Comparison of ENCODE assay signal across 11 cellular contexts in the genomic region with DNA sequence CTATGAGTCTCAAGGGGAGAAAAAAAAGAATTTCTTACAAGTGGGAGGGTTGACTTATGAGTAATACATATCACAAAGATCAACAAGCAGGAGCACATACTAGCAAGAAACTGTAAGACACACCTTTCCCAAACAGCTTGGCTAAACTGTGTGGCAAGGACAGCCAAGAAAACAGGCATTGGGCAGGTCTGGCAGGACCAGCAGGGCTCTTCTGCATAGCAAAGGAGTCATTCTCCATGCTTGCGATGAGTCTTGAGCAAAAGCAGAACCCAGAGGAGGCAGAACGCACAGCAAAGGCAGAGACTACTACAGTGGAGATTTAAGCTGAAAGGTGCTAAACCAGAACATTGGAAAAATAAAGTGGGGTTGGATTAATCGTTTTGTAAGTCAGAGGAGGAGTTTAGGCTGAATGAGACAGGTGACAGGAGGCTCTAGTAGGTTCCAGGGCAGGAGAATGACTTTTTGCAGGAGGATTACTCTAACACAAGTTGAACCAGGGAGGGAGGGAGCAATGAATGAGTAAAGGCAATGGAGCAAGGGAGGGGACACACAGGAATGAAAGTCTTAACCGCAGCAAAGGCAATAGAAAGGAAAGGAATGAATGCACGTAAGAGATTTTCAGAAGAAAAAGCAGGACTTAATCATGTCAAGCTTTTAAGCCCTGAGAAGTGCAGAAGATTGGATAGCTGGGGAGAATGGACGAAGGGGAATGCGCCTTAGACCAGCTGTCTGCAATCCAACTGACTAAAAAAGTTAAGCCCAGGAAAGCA. TPM values are rescaled to one million over a fixed set of nuclear protein-coding genes. Genes with fewer than 3 reads are reported as not detected.
DNase-seq lines count a peak whose midpoint lies in the region; ATAC-seq and TF ChIP-seq lines count a peak whose summit lies in the region.
"Had no signal": no experiment of that assay in that cellular context is flagged by ENCODE, and none has a peak within 500 bp of the region (broad histone marks: within the 10 kb centered on the region; RNA-seq: fewer than 3 reads in every experiment).

No MANE protein-coding gene starts in this region.

- H3K27ac ChIP-seq in brain microvascular endothelial cell (no peak overlapping the region), left lung (peak overlapping the region; percentile 93 to 96), suprapubic skin (peak overlapping the region; percentile 97)

- H3K4me1 ChIP-seq in left lung = peaks cover 40 to 82% of the 10 kb centered on the region in 2 donors
- H3K4me1 ChIP-seq in suprapubic skin = peaks cover 76% of the 10 kb centered on the region

- no peaks in the 10 kb centered on the region for H3K9me3 Mint-ChIP-seq in activated CD4-positive, alpha-beta T cell treated with anti-CD3 and anti-CD28 coated beads for 36 hours (ENCODE audit: low read depth)

- in situ Hi-C loops in brain microvascular endothelial cell (cut with HindIII; ENCODE audit: low pct_ligation_motif_present, low sequenced_read_pairs) = no loop called here

- no peaks in the 10 kb centered on the region for H3K27me3 Mint-ChIP-seq in activated CD4-positive, alpha-beta T cell treated with anti-CD3 and anti-CD28 coated beads for 36 hours

- DNase-seq in activated CD4-positive, alpha-beta T cell treated with anti-CD3 and anti-CD28 coated beads for 36 hours = peak; percentile 31
- no peak for DNase-seq in activated CD4-positive, alpha-beta T cell treated with anti-CD3 and anti-CD28 coated beads for 4 hours
- DNase-seq in brain microvascular endothelial cell = peak; percentile 27
- peak in 1 of 2 donors; percentile 70 for DNase-seq in left lung
- DNase-seq in suprapubic skin (ENCODE audit: low spot score in 2 of 2) = no peak
- DNase-seq in NCI-H2196 (lab: John Stamatoyannopoulos, UW; ENCODE audit: unreplicated experiment) = no peak
- no peak for DNase-seq in MG63
- no peak for DNase-seq in KG1 (lab: John Stamatoyannopoulos, UW)
- DNase-seq: amygdala, hippocampal formation, NCI-H1930 had no signal

- WGBS in suprapubic skin = 29% methylated on average over 7 of the region's 7 CpGs

- no peak overlapping the region for H3K4me3 ChIP-seq in brain microvascular endothelial cell (ENCODE audit: low read depth, low read length)
- peak overlapping the region in 1 of 2 donors; percentile 97 for H3K4me3 ChIP-seq in left lung
- H3K4me3 ChIP-seq in suprapubic skin = peak overlapping the region; percentile 88
- H3K4me3 ChIP-seq in MG63 = no peak overlapping the region

- no peak for TF ChIP-seq POLR2A in suprapubic skin (IDR thresholded peaks at IDR 0.05)

- H3K4me3 Mint-ChIP-seq in activated CD4-positive, alpha-beta T cell treated with anti-CD3 and anti-CD28 coated beads for 36 hours = no peak overlapping the region

- H3K9me3 ChIP-seq in left lung (no peaks in the 10 kb centered on the region), suprapubic skin (no peaks in the 10 kb centered on the region), MG63 (no peaks in the 10 kb centered on the region)

- H3K36me3 ChIP-seq in brain microvascular endothelial cell (replicated peaks) (no peaks in the 10 kb centered on the region), left lung (no peaks in the 10 kb centered on the region), suprapubic skin (no peaks in the 10 kb centered on the region), MG63 (no peaks in the 10 kb centered on the region)

- TF ChIP-seq CTCF in brain microvascular endothelial cell (IDR thresholded peaks at IDR 0.05; ENCODE audit: low read depth, low read length, missing control alignments) = no peak
- no peak for TF ChIP-seq CTCF in left lung (IDR thresholded peaks at IDR 0.05)
- TF ChIP-seq CTCF in suprapubic skin (IDR thresholded peaks at IDR 0.05) = no peak

- no peak overlapping the region for H3K27ac Mint-ChIP-seq in activated CD4-positive, alpha-beta T cell treated with anti-CD3 and anti-CD28 coated beads for 36 hours

- no peaks in the 10 kb centered on the region for H3K27me3 ChIP-seq in brain microvascular endothelial cell (replicated peaks)
- H3K27me3 ChIP-seq in left lung = no peaks in the 10 kb centered on the region
- H3K27me3 ChIP-seq in suprapubic skin = no peaks in the 10 kb centered on the region
- H3K27me3 ChIP-seq in MG63 = no peaks in the 10 kb centered on the region

- CTCF ChIA-PET in activated CD4-positive, alpha-beta T cell treated with anti-CD3 and anti-CD28 coated beads for 36 hours (lab: Charles Lee) = interaction anchor here (1.0 to 2.6 kb wide), 2 partner anchors 10 to 16 kb away, joined by 3 to 21 read pairs; no protein-coding TSS in a partner anchor

- H3K36me3 Mint-ChIP-seq in activated CD4-positive, alpha-beta T cell treated with anti-CD3 and anti-CD28 coated beads for 36 hours (ENCODE audit: low read depth) = peaks cover 20% of the 10 kb centered on the region

- intact Hi-C loops in activated CD4-positive, alpha-beta T cell treated with anti-CD3 and anti-CD28 coated beads for 36 hours (cut with DNase I, micrococcal nuclease) = loop anchor here in 1 of 2 experiments (1.0 to 10.0 kb wide), 2 partner anchors 51 to 1548 kb away; partner anchors contain the start of gene TENT4B
- intact Hi-C loops in left lung (cut with DNase I) = no loop called here

- no peak for TF ChIP-seq EP300 in suprapubic skin (IDR thresholded peaks at IDR 0.05)

- peaks cover 39% of the 10 kb centered on the region for H3K4me1 Mint-ChIP-seq in activated CD4-positive, alpha-beta T cell treated with anti-CD3 and anti-CD28 coated beads for 36 hours

- POLR2A ChIA-PET in activated CD4-positive, alpha-beta T cell treated with anti-CD3 and anti-CD28 coated beads for 36 hours (lab: Charles Lee) = interaction anchor here (0.6 kb wide), 1 partner anchor 171 kb away, joined by 4 read pairs; no protein-coding TSS in a partner anchor

- peak; percentile 12 for ATAC-seq in activated CD4-positive, alpha-beta T cell treated with anti-CD3 and anti-CD28 coated beads for 36 hours
- ATAC-seq in left lung = peak; percentile 73

RNA-seq across cellular contexts. Expression of gene N4BP1, which starts 2.7 kb away (rescaled TPM):
- total RNA-seq in activated CD4-positive, alpha-beta T cell treated with anti-CD3 and anti-CD28 coated beads for 36 hours = 10 to 100 TPM; 49.2 to 69.4 TPM
- total RNA-seq in left lung = 10 to 100 TPM; 41.0 to 54.6 TPM
- total RNA-seq in suprapubic skin = 10 to 100 TPM; 46.2 to 78.1 (median 66.5) TPM
- total RNA-seq in MG63 (2014; rRNA removed; shearing (Covaris generic); ENCODE audit: low replicate concordance) = 9.1 and 32.4 TPM in 2 replicates

Comparison
In these comparisons a context has a peak if more than half of its experiments do, and no peak if none do; other contexts are left out.
1. DNase-seq: peak in activated CD4-positive, alpha-beta T cell treated with anti-CD3 and anti-CD28 coated beads for 36 hours (single experiment) and brain microvascular endothelial cell (single experiment); none in activated CD4-positive, alpha-beta T cell treated with anti-CD3 and anti-CD28 coated beads for 4 hours (0 of 2), suprapubic skin (0 of 2), NCI-H2196 (single experiment), MG63 (single experiment) and KG1 (single experiment).